ENCODE assay signal across 16 cellular contexts in genomic region chr18:11860594-11861450, GRCh38. TPM values are rescaled to one million over a fixed set of nuclear protein-coding genes. Genes with fewer than 3 reads are reported as not detected.
A peak's percentile ranks its signal among the peaks of the same experiment; 100 is the strongest.
DNase-seq lines count a peak whose midpoint lies in the region; ATAC-seq, FAIRE-seq and TF ChIP-seq lines count a peak whose summit lies in the region.
"Had no signal": no experiment of that assay in that cellular context is flagged by ENCODE, and none has a peak within 500 bp of the region (broad histone marks: within the 10 kb centered on the region; RNA-seq: fewer than 3 reads in every experiment).

No MANE protein-coding gene starts in this region.

- no peaks in the 10 kb centered on the region for H3K4me1 Mint-ChIP-seq in stimulated activated effector memory CD8-positive, alpha-beta T cell treated with anti-CD3 and anti-CD28 coated beads, Interleukin-12 subunit alpha, Interleukin-12 subunit beta, amount 100 ng/mL, for 72 hours
- H3K4me1 Mint-ChIP-seq in activated naive CD4-positive, alpha-beta T cell treated with anti-CD3 and anti-CD28 coated beads for 36 hours (ENCODE audit: low read depth): peaks cover 7% of the 10 kb centered on the region

- intact Hi-C loops in PC-3 (cut with micrococcal nuclease): loop anchor here (1.0 kb wide), 2 partner anchors 11 kb away; no protein-coding TSS in a partner anchor
- intact Hi-C loops in heart right ventricle (cut with DNase I): loop anchor here in 1 of 10 donors (10.0 kb wide), 1 partner anchor 206 kb away; no protein-coding TSS in a partner anchor
- intact Hi-C loops in activated naive CD4-positive, alpha-beta T cell treated with anti-CD3 and anti-CD28 coated beads for 36 hours (cut with micrococcal nuclease): no loop called here

- H4K8ac ChIP-seq in neuronal stem cell (ENCODE audit: low read depth, low read length): no peak overlapping the region

- H2AFZ ChIP-seq in PC-3 (ENCODE audit: low read length): no peak overlapping the region
- no peak overlapping the region for H2AFZ ChIP-seq in neuronal stem cell (ENCODE audit: low read length)
- H2AFZ ChIP-seq: parathyroid adenoma had no signal

- H3K4me2 ChIP-seq in A549: peak overlapping the region; percentile 75
- H3K4me2 ChIP-seq in PC-3 (ENCODE audit: low read length): peak overlapping the region; percentile 0; the same call in 1 of the 2 replicates
- no peak overlapping the region for H3K4me2 ChIP-seq in neuronal stem cell (ENCODE audit: insufficient read depth, low read length, poor library complexity, severe bottlenecking)

- BruUV-seq in PC-3 (replicated peaks; lab: Mats Ljungman, UMichigan): no TSS peak

- no peak overlapping the region for H2AK5ac ChIP-seq in neuronal stem cell (ENCODE audit: low read depth, low read length)

- no peak overlapping the region for H3K4ac ChIP-seq in neuronal stem cell (ENCODE audit: low read length)

- H3K9me3 Mint-ChIP-seq in stimulated activated effector memory CD8-positive, alpha-beta T cell treated with anti-CD3 and anti-CD28 coated beads, Interleukin-12 subunit alpha, Interleukin-12 subunit beta, amount 100 ng/mL, for 72 hours: no peaks in the 10 kb centered on the region
- no peaks in the 10 kb centered on the region for H3K9me3 Mint-ChIP-seq in activated naive CD4-positive, alpha-beta T cell treated with anti-CD3 and anti-CD28 coated beads for 36 hours
- H3K9me3 Mint-ChIP-seq: CD8-positive, alpha-beta T cell; stimulated activated naive B cell treated with anti-CD40 and anti-IgM and Interleukin-4, amounts not matched to agents 10 μg/mL and 1 μg/mL and 100 μg/mL, for 72 hours; T-helper 2 cell treated with Interferon-gamma antibody and Interleukin-4, amounts not matched to agents 5 μg/mL and 100 μg/mL, for 36 hours had no signal

- no peaks in the 10 kb centered on the region for H3K36me3 Mint-ChIP-seq in stimulated activated effector memory CD8-positive, alpha-beta T cell treated with anti-CD3 and anti-CD28 coated beads, Interleukin-12 subunit alpha, Interleukin-12 subunit beta, amount 100 ng/mL, for 72 hours
- H3K36me3 Mint-ChIP-seq in activated naive CD4-positive, alpha-beta T cell treated with anti-CD3 and anti-CD28 coated beads for 36 hours (ENCODE audit: low read depth): no peaks in the 10 kb centered on the region

- H3K14ac ChIP-seq in neuronal stem cell (ENCODE audit: low read length): peak overlapping the region; percentile 63

- no peaks in the 10 kb centered on the region for H3K9me3 ChIP-seq in A549
- H3K9me3 ChIP-seq in PC-3 (ENCODE audit: low read length): no peaks in the 10 kb centered on the region
- no peaks in the 10 kb centered on the region for H3K9me3 ChIP-seq in neuronal stem cell (replicated peaks in 1 of 2; ENCODE audit: control insufficient read depth in 2 of 2, insufficient read depth in 1 of 2, low read depth in 1 of 2, low read length in 2 of 2)
- no peaks in the 10 kb centered on the region for H3K9me3 ChIP-seq in heart right ventricle

- no peaks in the 10 kb centered on the region for H3K27me3 Mint-ChIP-seq in activated naive CD4-positive, alpha-beta T cell treated with anti-CD3 and anti-CD28 coated beads for 36 hours (ENCODE audit: low read depth)

- H3K36me3 ChIP-seq in PC-3 (ENCODE audit: low read depth, low read length) (no peaks in the 10 kb centered on the region), neuronal stem cell (replicated peaks in 1 of 2; ENCODE audit: control insufficient read depth in 2 of 2, insufficient read depth in 2 of 2, low read length in 2 of 2) (no peaks in the 10 kb centered on the region), heart right ventricle (no peaks in the 10 kb centered on the region)

- POLR2A ChIA-PET in A549 (lab: Yijun Ruan, JAX) (no interaction called here), PC-3 (lab: Charles Lee; ENCODE audit: unreplicated experiment) (no interaction called here)

- H3K4me3 Mint-ChIP-seq in stimulated activated effector memory CD8-positive, alpha-beta T cell treated with anti-CD3 and anti-CD28 coated beads, Interleukin-12 subunit alpha, Interleukin-12 subunit beta, amount 100 ng/mL, for 72 hours: no peak overlapping the region
- H3K4me3 Mint-ChIP-seq in activated naive CD4-positive, alpha-beta T cell treated with anti-CD3 and anti-CD28 coated beads for 36 hours: no peak overlapping the region
- H3K4me3 Mint-ChIP-seq: CD8-positive, alpha-beta T cell; stimulated activated naive B cell treated with anti-CD40 and anti-IgM and Interleukin-4, amounts not matched to agents 10 μg/mL and 1 μg/mL and 100 μg/mL, for 72 hours; T-helper 2 cell treated with Interferon-gamma antibody and Interleukin-4, amounts not matched to agents 5 μg/mL and 100 μg/mL, for 36 hours had no signal

- peaks cover 4% of the 10 kb centered on the region for H3F3A ChIP-seq in PC-3 (ENCODE audit: low read length, unreplicated experiment)

- H3K27me3 ChIP-seq in PC-3 (ENCODE audit: low read length) (no peaks in the 10 kb centered on the region), neuronal stem cell (ENCODE audit: control insufficient read depth in 3 of 3, insufficient read depth in 3 of 3, low read depth in 1 of 3, low read length in 3 of 3) (no peaks in the 10 kb centered on the region), heart right ventricle (no peaks in the 10 kb centered on the region)

- H3K27ac Mint-ChIP-seq in stimulated activated effector memory CD8-positive, alpha-beta T cell treated with anti-CD3 and anti-CD28 coated beads, Interleukin-12 subunit alpha, Interleukin-12 subunit beta, amount 100 ng/mL, for 72 hours: no peak overlapping the region
- H3K27ac Mint-ChIP-seq in activated naive CD4-positive, alpha-beta T cell treated with anti-CD3 and anti-CD28 coated beads for 36 hours: no peak overlapping the region
- H3K27ac Mint-ChIP-seq: stimulated activated naive B cell treated with anti-CD40 and anti-IgM and Interleukin-4, amounts not matched to agents 10 μg/mL and 1 μg/mL and 100 μg/mL, for 72 hours; T-helper 2 cell treated with Interferon-gamma antibody and Interleukin-4, amounts not matched to agents 5 μg/mL and 100 μg/mL, for 36 hours had no signal

- H4K20me1 ChIP-seq in PC-3 (ENCODE audit: low read length): no peaks in the 10 kb centered on the region

- H3K4me1 ChIP-seq in A549 (peaks cover 36% of the 10 kb centered on the region), PC-3 (ENCODE audit: insufficient read depth, low read length) (peaks cover 44% of the 10 kb centered on the region), neuronal stem cell (ENCODE audit: control insufficient read depth in 2 of 2, insufficient read depth in 1 of 2, low read depth in 1 of 2, low read length in 2 of 2) (peaks cover 5 to 9% of the 10 kb centered on the region in 2 donors), heart right ventricle (peaks cover 0 to 44% (median 7%) of the 10 kb centered on the region in 9 donors)

- H3K23ac ChIP-seq in neuronal stem cell (ENCODE audit: low read depth, low read length, poor library complexity): peak overlapping the region; percentile 57

- H3K27ac ChIP-seq in A549: peak overlapping the region; percentile 98 to 99
- H3K27ac ChIP-seq in PC-3 (ENCODE audit: low read length): peak overlapping the region; percentile 96
- peak overlapping the region; percentile 97 for H3K27ac ChIP-seq in epithelial cell of prostate
- no peak overlapping the region for H3K27ac ChIP-seq in neuronal stem cell (replicated peaks; ENCODE audit: low read length)
- H3K27ac ChIP-seq in heart right ventricle: peak overlapping the region in 1 of 10 donors; percentile 57
- H3K27ac ChIP-seq: parathyroid adenoma had no signal

- H2BK120ac ChIP-seq in neuronal stem cell (ENCODE audit: low read depth, low read length): no peak overlapping the region

- no peak for TF ChIP-seq RAD21 in A549 (conservative IDR thresholded peaks at IDR 0.05 in 1 of 2, IDR thresholded peaks at IDR 0.05 in 1 of 2)

- no peak for DNase-seq in A549 (ENCODE audit: low read depth in 1 of 2, low spot score in 1 of 2)
- DNase-seq in PC-3: no peak
- DNase-seq in epithelial cell of prostate (ENCODE audit: low read depth, low spot score): no peak
- DNase-seq in neuronal stem cell (ENCODE audit: low spot score): no peak
- DNase-seq in stimulated activated effector memory CD8-positive, alpha-beta T cell treated with anti-CD3 and anti-CD28 coated beads, Interleukin-12 subunit alpha, Interleukin-12 subunit beta, amount 100 ng/mL, for 72 hours (ENCODE audit: low spot score in 2 of 2): no peak
- no peak for DNase-seq in heart right ventricle
- no peak for DNase-seq in activated naive CD4-positive, alpha-beta T cell treated with anti-CD3 and anti-CD28 coated beads for 36 hours
- DNase-seq: activated effector memory CD4-positive, alpha-beta T cell treated with Interleukin-2 at 50 U/mL for 16 hours; CD8-positive, alpha-beta T cell; NCI-H1436; Right ventricle myocardium superior; stimulated activated naive B cell treated with anti-CD40 and anti-IgM and Interleukin-4, amounts not matched to agents 10 μg/mL and 1 μg/mL and 100 μg/mL, for 72 hours had no signal

- H3K79me1 ChIP-seq in neuronal stem cell (ENCODE audit: low read depth, low read length): no peaks in the 10 kb centered on the region

- H2BK5ac ChIP-seq in neuronal stem cell (ENCODE audit: low read length): no peak overlapping the region

- no peak for TF ChIP-seq CTCF in A549 (IDR thresholded peaks at IDR 0.05)
- no peak for TF ChIP-seq CTCF in PC-3 (conservative IDR thresholded peaks at IDR 0.05; ENCODE audit: low read depth, low read length)
- no peak for TF ChIP-seq CTCF in heart right ventricle (IDR thresholded peaks at IDR 0.05)

- H3K79me2 ChIP-seq in PC-3 (ENCODE audit: low read length): peaks cover 20% of the 10 kb centered on the region
- H3K79me2 ChIP-seq: parathyroid adenoma had no signal

- no peak for TF ChIP-seq POLR2A in A549 (IDR thresholded peaks at IDR 0.05; ENCODE audit: low read length)

- CTCF ChIA-PET in A549 (lab: Yijun Ruan, JAX): interaction anchor here (1.4 to 2.5 kb wide), 5 partner anchors 9 to 205 kb away, joined by 5 to 10 read pairs (median 5); no protein-coding TSS in a partner anchor
- CTCF ChIA-PET in PC-3 (lab: Charles Lee): interaction anchor here (0.6 kb wide), 1 partner anchor 119 kb away, joined by 3 read pairs; no protein-coding TSS in a partner anchor
- CTCF ChIA-PET in activated naive CD4-positive, alpha-beta T cell treated with anti-CD3 and anti-CD28 coated beads for 36 hours (lab: Charles Lee): no interaction called here

- no peaks in the 10 kb centered on the region for H3K9me2 ChIP-seq in PC-3 (replicated peaks; ENCODE audit: low read length)

- peak overlapping the region; percentile 23 for H3K18ac ChIP-seq in neuronal stem cell (ENCODE audit: low read length)

- ATAC-seq in A549: no peak
- no peak for ATAC-seq in PC-3
- no peak for ATAC-seq in HG03196 (IDR thresholded peaks at IDR 0.05; ENCODE audit: unreplicated experiment)
- ATAC-seq in stimulated activated effector memory CD8-positive, alpha-beta T cell treated with anti-CD3 and anti-CD28 coated beads, Interleukin-12 subunit alpha, Interleukin-12 subunit beta, amount 100 ng/mL, for 72 hours: no peak
- no peak for ATAC-seq in heart right ventricle
- ATAC-seq: activated CD4-positive, CD25-positive, alpha-beta regulatory T cell treated with anti-CD3 and anti-CD28 coated beads, Interleukin-2, amount 50 U/mL, for 24 hours; CD8-positive, alpha-beta T cell had no signal

- H3K4me3 ChIP-seq in A549: no peak overlapping the region
- no peak overlapping the region for H3K4me3 ChIP-seq in PC-3 (ENCODE audit: low read length)
- no peak overlapping the region for H3K4me3 ChIP-seq in neuronal stem cell (ENCODE audit: low read length in 2 of 2)
- H3K4me3 ChIP-seq in heart right ventricle: no peak overlapping the region

- TF ChIP-seq EP300 in A549 (IDR thresholded peaks at IDR 0.05): no peak

- H4K91ac ChIP-seq in neuronal stem cell (ENCODE audit: low read depth, low read length, poor library complexity): peak overlapping the region; percentile 38

- peak overlapping the region; percentile 77 for H2BK15ac ChIP-seq in neuronal stem cell (ENCODE audit: low read length)

- WGBS in A549 (ENCODE audit: missing lambda C conversion rate): 81% methylated on average over 12 of the region's 17 CpGs
- no CpG with 5 or more reads among the region's 17 CpGs for WGBS in neuronal stem cell (ENCODE audit: extremely low coverage in 2 of 2, insufficient read length in 2 of 2, insufficient replicate concordance in 1 of 2), 2 donors
- WGBS in heart right ventricle, 2 donors: 83 to 91% methylated on average over 17 of the region's 17 CpGs

- H2BK12ac ChIP-seq in neuronal stem cell (ENCODE audit: low read length): no peak overlapping the region

- no peak for FAIRE-seq in A549 (lab: Jason Lieb, UNC)

- H3K9ac ChIP-seq in PC-3 (ENCODE audit: low read length): peak overlapping the region; percentile 53
- no peak overlapping the region for H3K9ac ChIP-seq in neuronal stem cell (ENCODE audit: low read depth, low read length, poor library complexity)
- H3K9ac ChIP-seq: parathyroid adenoma had no signal

RNA-seq across cellular contexts. Expression of gene CHMP1B, which starts 9.6 kb away (rescaled TPM):
- polyA plus RNA-seq in A549 (2011; rRNA removed) (53.0 and 60.8 TPM in 2 replicates), A549 (2017; fragmentation: RNase III; extraction: RNeasy Plus Mini Kit Qiagen cat#74134 plus additional on column Dnase treatment) (34.4 to 44.9 TPM (median 39.3 TPM) in 3 replicates), heart right ventricle (10 to 100 TPM; 16.3 to 25.5 TPM)
- 36.0 and 39.7 TPM in 2 replicates for polyA plus RNA-seq in A549 (2012; cell fraction: cytosol; rRNA removed)
- polyA plus RNA-seq in A549 (2012; cell fraction: nucleus; rRNA removed): 18.5 and 36.3 TPM in 2 replicates
- polyA minus RNA-seq in A549 (2011; rRNA and poly(A)+ RNA removed): 38.6 and 41.5 TPM in 2 replicates
- total RNA-seq in PC-3 (2014; rRNA removed) (81.9 and 89.5 TPM in 2 replicates), heart right ventricle (10 to 100 TPM; 30.2 to 53.7 (median 38.3) TPM)
- polyA plus RNA-seq in neuronal stem cell (2013, experiment 1 of 2): 31.5 TPM
- polyA plus RNA-seq in neuronal stem cell (2013, experiment 2 of 2): 31.3 TPM
- total RNA-seq in activated naive CD4-positive, alpha-beta T cell treated with anti-CD3 and anti-CD28 coated beads for 36 hours: 10 to 100 TPM; 23.2 TPM

RNA-seq across cellular contexts. Expression of gene MPPE1, which starts 47.3 kb away (rescaled TPM):
- polyA plus RNA-seq in A549 (2011; rRNA removed) (23.2 and 26.4 TPM in 2 replicates), A549 (2017; fragmentation: RNase III; extraction: RNeasy Plus Mini Kit Qiagen cat#74134 plus additional on column Dnase treatment) (18.5 to 20.4 TPM (median 19.5 TPM) in 3 replicates), heart right ventricle (10 to 100 TPM; 18.3 to 45.9 TPM)
- 13.3 and 15.1 TPM in 2 replicates for polyA plus RNA-seq in A549 (2012; cell fraction: cytosol; rRNA removed)
- 29.2 and 33.9 TPM in 2 replicates for polyA plus RNA-seq in A549 (2012; cell fraction: nucleus; rRNA removed)
- 12.9 and 18.9 TPM in 2 replicates for polyA minus RNA-seq in A549 (2011; rRNA and poly(A)+ RNA removed)
- total RNA-seq in PC-3 (2014; rRNA removed) (15.8 and 17.9 TPM in 2 replicates), heart right ventricle (10 to 100 TPM; 21.2 to 44.5 (median 34.1) TPM)
- 7.6 TPM for polyA plus RNA-seq in neuronal stem cell (2013, experiment 1 of 2)
- polyA plus RNA-seq in neuronal stem cell (2013, experiment 2 of 2): 8.1 TPM
- 10 to 100 TPM; 30.4 to 34.3 TPM for total RNA-seq in activated naive CD4-positive, alpha-beta T cell treated with anti-CD3 and anti-CD28 coated beads for 36 hours
